Comparison of ENCODE assay signal across 15 cellular contexts in genomic region chr11:80107415-80107814, GRCh38.
A peak's percentile ranks its signal among the peaks of the same experiment; 100 is the strongest.
DNase-seq lines count a peak whose midpoint lies in the region; TF ChIP-seq lines count a peak whose summit lies in the region.
"Had no signal": no experiment of that assay in that cellular context is flagged by ENCODE, and none has a peak within 500 bp of the region (broad histone marks: within the 10 kb centered on the region; RNA-seq: fewer than 3 reads in every experiment).

No MANE protein-coding gene starts in this region.

- no peaks in the 10 kb centered on the region for H3K36me3 Mint-ChIP-seq in endodermal cell (ENCODE audit: low read depth)

- no peaks in the 10 kb centered on the region for H3F3A ChIP-seq in neural cell (ENCODE audit: insufficient read depth, low read length, poor library complexity, severe bottlenecking)

- H3K9ac ChIP-seq in OCI-LY3 (ENCODE audit: low read length) (no peak overlapping the region), endodermal cell (ENCODE audit: extremely low read depth, low read length, poor library complexity, severe bottlenecking) (no peak overlapping the region), neural cell (ENCODE audit: low read length) (no peak overlapping the region)
- H3K9ac ChIP-seq: KMS-11 had no signal

- H3K4me1 ChIP-seq in OCI-LY3 (ENCODE audit: low read length): peaks cover 13% of the 10 kb centered on the region
- H3K4me1 ChIP-seq in endodermal cell (ENCODE audit: control insufficient read depth, insufficient read depth, low read length): peaks cover 9% of the 10 kb centered on the region

- H3K4me2 ChIP-seq in OCI-LY3 (ENCODE audit: low read length) (no peak overlapping the region), neural cell (ENCODE audit: low read length) (no peak overlapping the region)
- H3K4me2 ChIP-seq: KMS-11 had no signal

- peaks cover 4% of the 10 kb centered on the region for H3K9me3 Mint-ChIP-seq in endodermal cell

- TF ChIP-seq RAD21 in neural cell (conservative IDR thresholded peaks at IDR 0.05): peak; percentile 12

- 78 to 79% methylated on average over 1 of the region's 1 CpG for WGBS in endodermal cell (ENCODE audit: insufficient coverage in 1 of 2, insufficient read length in 1 of 2), 2 experiments

- H3K27me3 ChIP-seq in OCI-LY3 (ENCODE audit: low read depth, low read length) (no peaks in the 10 kb centered on the region), endodermal cell (ENCODE audit: control insufficient read depth, insufficient read depth, low read length, poor library complexity, severe bottlenecking) (no peaks in the 10 kb centered on the region), neural cell (ENCODE audit: insufficient read depth, low read depth, low read length) (no peaks in the 10 kb centered on the region)

- TF ChIP-seq EP300 in neural cell (conservative IDR thresholded peaks at IDR 0.05; ENCODE audit: poor library complexity, severe bottlenecking): no peak

- DNase-seq in EH (ENCODE audit: low read depth): peak; percentile 13
- DNase-seq in endodermal cell: no peak
- no peak for DNase-seq in NCI-H1105 (lab: John Stamatoyannopoulos, UW)
- DNase-seq in DMS153 (lab: John Stamatoyannopoulos, UW): no peak
- DNase-seq in NCI-H446 treated with DMSO at 0.1 percent for 48 hours (lab: John Stamatoyannopoulos, UW): no peak
- no peak for DNase-seq in caudate nucleus (lab: John Stamatoyannopoulos, UW)
- DNase-seq: AML-193, COR-L47, NCI-H1048, NCI-H146, NCI-H2081, NCI-H510A treated with DMSO at 0.1 percent for 48 hours had no signal

- H3K4me3 ChIP-seq in OCI-LY3 (ENCODE audit: low read length) (no peak overlapping the region), endodermal cell (ENCODE audit: low read length) (no peak overlapping the region), neural cell (ENCODE audit: low read length) (no peak overlapping the region)

- TF ChIP-seq CTCF in OCI-LY3 (IDR thresholded peaks at IDR 0.05; ENCODE audit: low read depth, low read length) (peak; percentile 32), endodermal cell (conservative IDR thresholded peaks at IDR 0.05) (peak; percentile 60), neural cell (IDR thresholded peaks at IDR 0.05; ENCODE audit: poor library complexity, severe bottlenecking) (no peak)

- H2AFZ ChIP-seq in OCI-LY3 (ENCODE audit: low read depth, low read length) (no peak overlapping the region), neural cell (ENCODE audit: low read depth, low read length) (no peak overlapping the region)

- H3K9me3 ChIP-seq in OCI-LY3 (ENCODE audit: insufficient read depth, low read length): no peaks in the 10 kb centered on the region
- H3K9me3 ChIP-seq in endodermal cell (ENCODE audit: control insufficient read depth, low read length): no peaks in the 10 kb centered on the region
- no peaks in the 10 kb centered on the region for H3K9me3 ChIP-seq in neural cell (ENCODE audit: low read length)

- H3K4me1 Mint-ChIP-seq in endodermal cell: peaks cover 11% of the 10 kb centered on the region

- no peaks in the 10 kb centered on the region for H3K79me2 ChIP-seq in OCI-LY3 (ENCODE audit: low read length)
- no peaks in the 10 kb centered on the region for H3K79me2 ChIP-seq in neural cell (replicated peaks; ENCODE audit: insufficient read depth, low read length)

- no peak overlapping the region for H3K27ac Mint-ChIP-seq in endodermal cell

- H3K27ac ChIP-seq in OCI-LY3 (ENCODE audit: low read length) (no peak overlapping the region), endodermal cell (ENCODE audit: low read depth, low read length) (no peak overlapping the region), neural cell (ENCODE audit: low read length) (no peak overlapping the region), caudate nucleus (ENCODE audit: low read depth, low read length) (no peak overlapping the region)
- H3K27ac ChIP-seq: KMS-11 had no signal

- no peak overlapping the region for H3K4me3 Mint-ChIP-seq in endodermal cell

- H3K27me3 Mint-ChIP-seq in endodermal cell (ENCODE audit: insufficient read depth): peaks cover 9% of the 10 kb centered on the region

- H3K36me3 ChIP-seq in OCI-LY3 (replicated peaks; ENCODE audit: low read depth, low read length) (no peaks in the 10 kb centered on the region), endodermal cell (ENCODE audit: control insufficient read depth, insufficient read depth, low read length) (no peaks in the 10 kb centered on the region), neural cell (ENCODE audit: insufficient read depth, low read length) (no peaks in the 10 kb centered on the region)

- H3K9me2 ChIP-seq in neural cell (ENCODE audit: insufficient read depth, low read length): no peaks in the 10 kb centered on the region

- H4K20me1 ChIP-seq in OCI-LY3 (ENCODE audit: insufficient read depth, low read length): no peaks in the 10 kb centered on the region
- no peaks in the 10 kb centered on the region for H4K20me1 ChIP-seq in neural cell (ENCODE audit: insufficient read depth)

TF ChIP-seq in neural cell, 6 proteins besides CTCF, POLR2A, EP300 and RAD21:
- TF ChIP-seq REST (IDR thresholded peaks at IDR 0.05; ENCODE audit: borderline replicate concordance) (no peak), MXI1 (conservative IDR thresholded peaks at IDR 0.05; ENCODE audit: poor library complexity, severe bottlenecking) (no peak), SMC3 (conservative IDR thresholded peaks at IDR 0.05; ENCODE audit: poor library complexity) (no peak), POLR2AphosphoS5 (IDR thresholded peaks at IDR 0.05) (no peak), EZH2 (IDR thresholded peaks at IDR 0.05; ENCODE audit: borderline replicate concordance, insufficient read depth, low read length, poor library complexity, severe bottlenecking) (no peak), TAF1 (IDR thresholded peaks at IDR 0.05; ENCODE audit: low read depth) (no peak)
